8 cellular contexts compared by ENCODE assay signal in the genomic region with DNA sequence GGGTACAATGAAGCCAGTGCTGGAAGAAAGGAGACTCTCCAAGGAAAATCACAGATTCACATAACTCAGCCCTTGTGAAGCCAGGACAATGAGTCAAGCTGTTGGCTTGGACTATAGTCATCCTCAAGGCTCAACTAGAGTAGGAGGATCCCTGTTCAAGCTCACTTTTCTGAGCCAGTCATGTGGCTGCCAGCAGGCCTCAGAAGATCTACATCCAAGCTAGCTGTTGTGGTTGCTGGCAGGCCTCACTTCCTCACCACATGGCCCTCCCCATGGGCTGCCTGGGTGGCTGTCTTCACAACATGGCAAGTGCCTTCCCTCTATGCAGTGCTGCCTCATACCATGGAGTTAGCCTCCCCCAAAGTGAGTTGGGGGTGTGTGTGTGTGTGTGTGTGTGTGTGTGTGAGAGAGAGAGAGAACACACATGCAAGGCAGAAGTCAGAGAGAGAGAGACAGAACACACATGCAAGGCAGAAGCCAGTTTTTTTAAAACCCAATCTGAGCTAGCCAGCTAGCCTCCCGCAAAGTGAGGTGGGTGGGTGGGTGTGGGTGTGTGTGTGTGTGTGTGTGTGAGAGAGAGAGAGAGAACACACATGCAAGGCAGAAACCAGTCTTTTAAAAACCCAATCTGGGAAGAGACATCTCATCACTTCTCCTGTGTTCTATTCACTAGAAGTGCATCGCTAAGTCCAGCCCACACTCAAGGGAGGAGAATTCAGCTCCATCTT. TPM values are rescaled to one million over a fixed set of nuclear protein-coding genes. Genes with fewer than 3 reads are reported as not detected.
DNase-seq lines count a peak whose midpoint lies in the region; ATAC-seq and TF ChIP-seq lines count a peak whose summit lies in the region.

No MANE protein-coding gene starts in this region.

- ATAC-seq in GM18505 (IDR thresholded peaks at IDR 0.05; ENCODE audit: unreplicated experiment): peak; percentile 75
- ATAC-seq in HG02938 (IDR thresholded peaks at IDR 0.05; ENCODE audit: unreplicated experiment): peak; percentile 93
- ATAC-seq in HG02970 (IDR thresholded peaks at IDR 0.05; ENCODE audit: low FRiP score, unreplicated experiment): no peak

- intact Hi-C loops in ovary (cut with DNase I): no loop called here

- H3K27ac ChIP-seq in Peyer's patch (peak overlapping the region in 3 of 4 donors; percentile 17 to 67 (median 40)), ovary (no peak overlapping the region), thymus (ENCODE audit: low read depth) (peak overlapping the region; percentile 70)

- H3K9me3 ChIP-seq in Peyer's patch (no peaks in the 10 kb centered on the region), ovary (no peaks in the 10 kb centered on the region), thymus (ENCODE audit: control insufficient read depth) (no peaks in the 10 kb centered on the region)

- TF ChIP-seq CTCF in Peyer's patch (IDR thresholded peaks at IDR 0.05): no peak
- no peak for TF ChIP-seq CTCF in ovary (IDR thresholded peaks at IDR 0.05)

- TF ChIP-seq POLR2A in GM18505 (IDR thresholded peaks at IDR 0.05; ENCODE audit: borderline replicate concordance, extremely low read depth, insufficient read depth, insufficient read length): no peak
- no peak for TF ChIP-seq POLR2A in Peyer's patch (IDR thresholded peaks at IDR 0.05)
- TF ChIP-seq POLR2A in ovary (IDR thresholded peaks at IDR 0.05): no peak

- TF ChIP-seq EP300 in ovary (IDR thresholded peaks at IDR 0.05): no peak

- H3K27me3 ChIP-seq in Peyer's patch (no peaks in the 10 kb centered on the region), ovary (no peaks in the 10 kb centered on the region), thymus (ENCODE audit: control insufficient read depth, insufficient read depth) (no peaks in the 10 kb centered on the region)

- H3K36me3 ChIP-seq in Peyer's patch (no peaks in the 10 kb centered on the region), ovary (no peaks in the 10 kb centered on the region), thymus (ENCODE audit: control insufficient read depth, insufficient read depth) (peaks cover 3% of the 10 kb centered on the region)

- 35 to 65% (median 62%) methylated on average over 2 of the region's 2 CpGs for WGBS in ovary, 3 donors
- WGBS in thymus: 19% methylated on average over 2 of the region's 2 CpGs

- H3K4me1 ChIP-seq in Peyer's patch (peaks cover 0 to 3% (median 0%) of the 10 kb centered on the region in 4 donors), ovary (ENCODE audit: insufficient read depth) (peaks cover 2% of the 10 kb centered on the region), thymus (ENCODE audit: control insufficient read depth, insufficient read depth, low read length) (peaks cover 50% of the 10 kb centered on the region)

- H3K4me3 ChIP-seq in Peyer's patch (no peak overlapping the region), ovary (no peak overlapping the region), thymus (ENCODE audit: low read length) (no peak overlapping the region)

- peak; percentile 55 to 90 (median 81) for DNase-seq in Peyer's patch
- DNase-seq in activated T-helper 1 cell treated with Interleukin-2 at 50 U/mL for 16 hours (ENCODE audit: low read depth): peak; percentile 67
- peak; percentile 100 for DNase-seq in fibroblast of peridontal ligament (ENCODE audit: extremely low read depth)
- DNase-seq in ovary: peak; percentile 60 to 73 (median 70)

RNA-seq across cellular contexts. Expression of gene SCAI, which starts 17.1 kb away (rescaled TPM):
- total RNA-seq in Peyer's patch (10 to 100 TPM in 2 of 4 donors, 1 to 10 TPM in 2; 8.7 to 32.2 (median 11.7) TPM), ovary (10 to 100 TPM in 3 of 7 donors, 1 to 10 TPM in 4; 8.1 to 13.3 (median 9.8) TPM)
- polyA plus RNA-seq in ovary (1 to 10 TPM; 3.1 to 4.4 TPM), thymus (9.4 TPM)

Comparison
In these comparisons a context has a peak if more than half of its experiments do, and no peak if none do; other contexts are left out.
1. H3K27ac ChIP-seq: peak in Peyer's patch (3 of 4) and thymus (single experiment); none in ovary (0 of 2).
2. Peak in every context shown above with its lines, with median percentiles within 50 percentile points of each other: DNase-seq.